Comparison of ENCODE assay signal across 16 cellular contexts in the genomic region with DNA sequence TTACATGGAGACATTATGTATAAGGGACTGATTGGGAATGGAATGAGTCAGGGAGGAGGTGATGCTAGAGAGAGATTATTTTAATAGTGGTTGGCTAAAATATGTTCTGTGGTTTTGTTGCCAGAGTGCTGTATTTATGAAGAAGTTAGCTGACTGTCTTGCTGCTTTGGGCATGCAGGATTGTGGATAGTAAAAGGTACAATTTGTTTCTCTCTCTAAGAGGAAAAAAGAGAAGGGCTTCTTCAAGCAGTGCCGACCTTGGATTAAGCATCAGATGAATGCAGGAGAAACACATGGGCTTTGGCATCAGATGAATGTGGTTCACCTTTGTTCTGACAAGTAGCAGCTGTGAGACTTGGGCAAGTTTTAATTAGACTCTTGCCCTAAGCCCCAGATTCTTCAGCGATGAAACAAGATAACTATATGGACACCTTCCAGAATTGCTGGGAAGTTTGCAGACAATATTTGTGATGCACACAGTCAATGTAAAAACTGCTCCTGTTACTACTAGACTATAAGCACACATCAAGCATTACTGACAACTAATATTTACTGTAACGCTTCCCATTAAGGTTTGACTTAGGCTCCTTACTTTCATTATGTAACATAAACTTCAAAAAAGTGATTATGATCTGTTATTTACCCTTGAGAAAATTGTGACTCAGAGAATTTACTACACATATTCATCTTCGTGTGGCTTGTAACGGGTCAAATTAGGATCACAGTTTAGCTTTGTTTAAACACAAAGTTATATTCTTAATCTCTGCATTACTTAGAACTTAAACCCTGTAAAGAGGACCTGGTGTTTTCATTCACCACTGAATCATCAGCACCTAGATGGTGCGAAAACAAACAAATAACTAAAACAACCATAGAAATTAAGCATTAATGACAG.
A peak's percentile ranks its signal among the peaks of the same experiment; 100 is the strongest.
DNase-seq lines count a peak whose midpoint lies in the region; ATAC-seq and TF ChIP-seq lines count a peak whose summit lies in the region.
"Had no signal": no experiment of that assay in that cellular context is flagged by ENCODE, and none has a peak within 500 bp of the region (broad histone marks: within the 10 kb centered on the region; RNA-seq: fewer than 3 reads in every experiment).

No MANE protein-coding gene starts in this region.

- no peak overlapping the region for H3K4ac ChIP-seq in H9 (ENCODE audit: low read depth, low read length)

- no peaks in the 10 kb centered on the region for H4K20me1 ChIP-seq in H9 (ENCODE audit: control insufficient read depth, insufficient read depth, insufficient read length)

- no peak overlapping the region for H2BK15ac ChIP-seq in H9 (ENCODE audit: low read depth, low read length)

- no peak overlapping the region for H2AK5ac ChIP-seq in H9 (ENCODE audit: insufficient read length, low read length)

- no peak overlapping the region for H3K23ac ChIP-seq in H9 (ENCODE audit: insufficient read length, low read depth, low read length)

- no peak overlapping the region for H3K4me2 ChIP-seq in H9 (ENCODE audit: insufficient read depth, insufficient read length, low read length)

- no peak overlapping the region for H3K4me3 Mint-ChIP-seq in H9
- H3K4me3 Mint-ChIP-seq in activated T-cell treated with anti-CD3 and anti-CD28 coated beads, Interleukin-2, amount 50 U/mL, for 4 hours = no peak overlapping the region
- H3K4me3 Mint-ChIP-seq: memory B cell had no signal

- H3K27me3 ChIP-seq in H9 (ENCODE audit: insufficient read depth, low read length) (no peaks in the 10 kb centered on the region), RWPE2 (ENCODE audit: insufficient read depth, poor library complexity, severe bottlenecking) (no peaks in the 10 kb centered on the region), sigmoid colon (no peaks in the 10 kb centered on the region)
- H3K27me3 ChIP-seq in effector memory CD4-positive, alpha-beta T cell (replicated peaks; ENCODE audit: control insufficient read depth, insufficient read depth, low read length, poor library complexity, severe bottlenecking) = no peaks in the 10 kb centered on the region
- H3K27me3 ChIP-seq: vagina had no signal

- H3K14ac ChIP-seq in H9 (ENCODE audit: insufficient read depth, low read length) = no peak overlapping the region

- H3K36me3 Mint-ChIP-seq in H9 (ENCODE audit: insufficient read depth in 1 of 3, low read depth in 3 of 3) = no peaks in the 10 kb centered on the region
- H3K36me3 Mint-ChIP-seq in activated T-cell treated with anti-CD3 and anti-CD28 coated beads, Interleukin-2, amount 50 U/mL, for 4 hours (ENCODE audit: insufficient read depth) = no peaks in the 10 kb centered on the region
- H3K36me3 Mint-ChIP-seq: memory B cell had no signal

- DNase-seq in H9 = no peak
- no peak for DNase-seq in RWPE2 (ENCODE audit: low spot score)
- peak; percentile 51 for DNase-seq in fibroblast of the aortic adventitia (ENCODE audit: low read depth)
- DNase-seq in sigmoid colon = no peak
- no peak for DNase-seq in activated T-cell treated with anti-CD3 and anti-CD28 coated beads, Interleukin-2, amount 50 U/mL, for 4 hours
- DNase-seq in NCI-H345 treated with DMSO at 0.1 percent for 48 hours (lab: John Stamatoyannopoulos, UW; ENCODE audit: unreplicated experiment) = no peak
- no peak for DNase-seq in effector memory CD4-positive, alpha-beta T cell
- DNase-seq: activated T-cell treated with anti-CD3 and anti-CD28 coated beads, Interleukin-2, amount 50 U/mL, for 48 hours; caudate nucleus; head of caudate nucleus; NCI-H2081 had no signal

- TF ChIP-seq CTCF in H9 (conservative IDR thresholded peaks at IDR 0.05) (no peak), RWPE2 (IDR thresholded peaks at IDR 0.05; ENCODE audit: poor library complexity, severe bottlenecking) (no peak), fibroblast of the aortic adventitia (IDR thresholded peaks at IDR 0.05; ENCODE audit: insufficient read depth, low read length) (no peak), sigmoid colon (IDR thresholded peaks at IDR 0.05) (no peak)

- H2BK120ac ChIP-seq in H9 (ENCODE audit: low read depth, low read length, poor library complexity, severe bottlenecking) = no peak overlapping the region

- H3K36me3 ChIP-seq in RWPE2 (ENCODE audit: low read depth) = no peaks in the 10 kb centered on the region
- no peaks in the 10 kb centered on the region for H3K36me3 ChIP-seq in sigmoid colon
- H3K36me3 ChIP-seq in effector memory CD4-positive, alpha-beta T cell (ENCODE audit: control insufficient read depth, insufficient read depth, low read length) = no peaks in the 10 kb centered on the region
- H3K36me3 ChIP-seq: vagina had no signal

- no peaks in the 10 kb centered on the region for H3K27me3 Mint-ChIP-seq in H9 (ENCODE audit: low read depth)
- no peaks in the 10 kb centered on the region for H3K27me3 Mint-ChIP-seq in activated T-cell treated with anti-CD3 and anti-CD28 coated beads, Interleukin-2, amount 50 U/mL, for 4 hours (ENCODE audit: low read depth)
- H3K27me3 Mint-ChIP-seq: memory B cell had no signal

- no peak for TF ChIP-seq EP300 in sigmoid colon (IDR thresholded peaks at IDR 0.05)

- H3K9me3 ChIP-seq in H9 (ENCODE audit: control insufficient read depth, low read depth, low read length) (no peaks in the 10 kb centered on the region), RWPE2 (ENCODE audit: severe bottlenecking) (no peaks in the 10 kb centered on the region), sigmoid colon (no peaks in the 10 kb centered on the region)
- no peaks in the 10 kb centered on the region for H3K9me3 ChIP-seq in effector memory CD4-positive, alpha-beta T cell (ENCODE audit: control insufficient read depth, low read length)
- H3K9me3 ChIP-seq: vagina had no signal

- no peak overlapping the region for H4K5ac ChIP-seq in H9 (ENCODE audit: insufficient read length, low read depth, low read length)

- WGBS in H9 (ENCODE audit: extremely low coverage, insufficient read length, low lambda C conversion rate) = no CpG with 5 or more reads among the region's 6 CpGs
- 31 to 70% methylated on average over 6 of the region's 6 CpGs for WGBS in sigmoid colon, 2 donors

- H3K4me1 ChIP-seq in H9 (ENCODE audit: insufficient read depth, low read length) (no peaks in the 10 kb centered on the region; the same call in 1 of the 2 replicates), RWPE2 (ENCODE audit: insufficient read depth, poor library complexity, severe bottlenecking) (peaks cover 3% of the 10 kb centered on the region), sigmoid colon (peaks cover 0 to 22% (median 12%) of the 10 kb centered on the region in 4 donors)
- H3K4me1 ChIP-seq in effector memory CD4-positive, alpha-beta T cell (ENCODE audit: control insufficient read depth, insufficient read depth, low read length, poor library complexity, severe bottlenecking) = no peaks in the 10 kb centered on the region
- H3K4me1 ChIP-seq: vagina had no signal

- no peak overlapping the region for H2BK12ac ChIP-seq in H9 (ENCODE audit: insufficient read length, low read depth, low read length)

- H3K18ac ChIP-seq in H9 (ENCODE audit: insufficient read length, low read depth, low read length) = no peak overlapping the region

- no peak overlapping the region for H3K9ac ChIP-seq in H9 (ENCODE audit: extremely low read depth, insufficient read length, low read length)

- ATAC-seq in RWPE2 (ENCODE audit: low read depth) (peak; percentile 35), HG02973 (IDR thresholded peaks at IDR 0.05; ENCODE audit: unreplicated experiment) (no peak)
- ATAC-seq in activated T-cell treated with anti-CD3 and anti-CD28 coated beads, Interleukin-2, amount 50 U/mL, for 4 hours = no peak

- peak overlapping the region; percentile 32 for H2AFZ ChIP-seq in H9 (ENCODE audit: low read length)

- TF ChIP-seq POLR2A in sigmoid colon (IDR thresholded peaks at IDR 0.05) = no peak

- H3K4me3 ChIP-seq in RWPE2 (ENCODE audit: severe bottlenecking) (no peak overlapping the region), fibroblast of the aortic adventitia (ENCODE audit: low read depth, low read length) (no peak overlapping the region), sigmoid colon (no peak overlapping the region)
- H3K4me3 ChIP-seq in effector memory CD4-positive, alpha-beta T cell (ENCODE audit: insufficient read depth, low read depth, low read length, poor library complexity, severe bottlenecking) = no peak overlapping the region
- H3K4me3 ChIP-seq: skin epidermis, vagina had no signal

- H3K23me2 ChIP-seq in H9 (ENCODE audit: insufficient read length, low read depth, low read length, poor library complexity, severe bottlenecking) = no peaks in the 10 kb centered on the region

- H3K4me1 Mint-ChIP-seq in H9 = peaks cover 6 to 12% of the 10 kb centered on the region in 2 experiments
- no peaks in the 10 kb centered on the region for H3K4me1 Mint-ChIP-seq in activated T-cell treated with anti-CD3 and anti-CD28 coated beads, Interleukin-2, amount 50 U/mL, for 4 hours (ENCODE audit: low read depth)
- H3K4me1 Mint-ChIP-seq: memory B cell had no signal

- H3K56ac ChIP-seq in H9 (ENCODE audit: insufficient read length, low read depth, low read length) = no peak overlapping the region

- H2BK20ac ChIP-seq in H9 (ENCODE audit: low read depth, low read length, poor library complexity, severe bottlenecking) = no peak overlapping the region

- H3K27ac ChIP-seq in H9 (ENCODE audit: insufficient read length, low read depth, low read length) = no peak overlapping the region
- H3K27ac ChIP-seq in RWPE2 (ENCODE audit: poor library complexity, severe bottlenecking) = no peak overlapping the region
- peak overlapping the region in 3 of 4 donors; percentile 13 to 50 (median 19) for H3K27ac ChIP-seq in sigmoid colon
- no peak overlapping the region for H3K27ac ChIP-seq in effector memory CD4-positive, alpha-beta T cell (ENCODE audit: insufficient read depth, low read length, poor library complexity, severe bottlenecking)
- H3K27ac ChIP-seq: skin epidermis, vagina, VCaP had no signal

- no peak overlapping the region for H3K27ac Mint-ChIP-seq in H9
- H3K27ac Mint-ChIP-seq: memory B cell had no signal

- H4K8ac ChIP-seq in H9 (replicated peaks; ENCODE audit: insufficient read length, low read depth, low read length) = no peak overlapping the region

- intact Hi-C loops in sigmoid colon (cut with DNase I) = no loop called here

- H3K79me1 ChIP-seq in H9 (ENCODE audit: insufficient read depth, low read depth, low read length, poor library complexity, severe bottlenecking) = no peaks in the 10 kb centered on the region

- H3K79me2 ChIP-seq in H9 (ENCODE audit: insufficient read depth, low read length) = no peaks in the 10 kb centered on the region

- H4K91ac ChIP-seq in H9 (ENCODE audit: insufficient read length, low read depth, low read length) = no peak overlapping the region

- H3K9me3 Mint-ChIP-seq in H9 = no peaks in the 10 kb centered on the region
- H3K9me3 Mint-ChIP-seq in activated T-cell treated with anti-CD3 and anti-CD28 coated beads, Interleukin-2, amount 50 U/mL, for 4 hours = peaks cover 10% of the 10 kb centered on the region

- no peak overlapping the region for H2BK5ac ChIP-seq in H9 (ENCODE audit: insufficient read length, low read length)

- no peak overlapping the region for H3T11ph ChIP-seq in H9 (ENCODE audit: low read length)

Comparison
In these comparisons a context has a peak if more than half of its experiments do, and no peak if none do; other contexts are left out.
1. H3K27ac ChIP-seq: peak in sigmoid colon (3 of 4); none in H9 (single experiment), RWPE2 (single experiment) and effector memory CD4-positive, alpha-beta T cell (single experiment).